1 cellular context compared by ENCODE assay signal in the genomic region with DNA sequence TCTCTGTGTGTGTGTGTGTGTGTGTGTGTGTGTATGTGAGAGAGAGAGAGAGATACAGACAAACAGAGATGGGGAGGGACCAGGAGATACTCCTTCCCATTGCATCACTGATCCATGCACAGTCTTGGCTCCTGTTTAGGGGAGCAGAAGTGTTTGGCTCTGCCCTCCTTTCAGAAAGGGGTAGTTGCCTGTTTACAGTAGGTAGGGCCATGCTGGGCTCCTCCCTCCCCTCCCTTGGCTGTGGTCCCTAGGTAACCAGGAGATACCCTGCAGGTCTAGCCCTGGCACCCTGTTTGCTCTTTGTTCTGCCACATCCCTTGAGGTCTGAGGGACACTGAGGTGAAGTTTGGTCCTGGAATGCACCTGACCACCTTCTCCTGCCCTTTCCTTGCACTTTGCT.
TF ChIP-seq lines count a peak whose summit lies in the region.

No MANE protein-coding gene starts in this region.

TF ChIP-seq in HCT116, 20 proteins besides CTCF, POLR2A, EP300 and RAD21:
- TF ChIP-seq, protein P1, sequence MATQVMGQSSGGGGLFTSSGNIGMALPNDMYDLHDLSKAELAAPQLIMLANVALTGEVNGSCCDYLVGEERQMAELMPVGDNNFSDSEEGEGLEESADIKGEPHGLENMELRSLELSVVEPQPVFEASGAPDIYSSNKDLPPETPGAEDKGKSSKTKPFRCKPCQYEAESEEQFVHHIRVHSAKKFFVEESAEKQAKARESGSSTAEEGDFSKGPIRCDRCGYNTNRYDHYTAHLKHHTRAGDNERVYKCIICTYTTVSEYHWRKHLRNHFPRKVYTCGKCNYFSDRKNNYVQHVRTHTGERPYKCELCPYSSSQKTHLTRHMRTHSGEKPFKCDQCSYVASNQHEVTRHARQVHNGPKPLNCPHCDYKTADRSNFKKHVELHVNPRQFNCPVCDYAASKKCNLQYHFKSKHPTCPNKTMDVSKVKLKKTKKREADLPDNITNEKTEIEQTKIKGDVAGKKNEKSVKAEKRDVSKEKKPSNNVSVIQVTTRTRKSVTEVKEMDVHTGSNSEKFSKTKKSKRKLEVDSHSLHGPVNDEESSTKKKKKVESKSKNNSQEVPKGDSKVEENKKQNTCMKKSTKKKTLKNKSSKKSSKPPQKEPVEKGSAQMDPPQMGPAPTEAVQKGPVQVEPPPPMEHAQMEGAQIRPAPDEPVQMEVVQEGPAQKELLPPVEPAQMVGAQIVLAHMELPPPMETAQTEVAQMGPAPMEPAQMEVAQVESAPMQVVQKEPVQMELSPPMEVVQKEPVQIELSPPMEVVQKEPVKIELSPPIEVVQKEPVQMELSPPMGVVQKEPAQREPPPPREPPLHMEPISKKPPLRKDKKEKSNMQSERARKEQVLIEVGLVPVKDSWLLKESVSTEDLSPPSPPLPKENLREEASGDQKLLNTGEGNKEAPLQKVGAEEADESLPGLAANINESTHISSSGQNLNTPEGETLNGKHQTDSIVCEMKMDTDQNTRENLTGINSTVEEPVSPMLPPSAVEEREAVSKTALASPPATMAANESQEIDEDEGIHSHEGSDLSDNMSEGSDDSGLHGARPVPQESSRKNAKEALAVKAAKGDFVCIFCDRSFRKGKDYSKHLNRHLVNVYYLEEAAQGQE (IDR thresholded peaks at IDR 0.05; ENCODE audit: low read depth): no peak
- no peak for TF ChIP-seq JUND (IDR thresholded peaks at IDR 0.05)
TF ChIP-seq in HCT116: peak in this region for 0.
